Comparison of ENCODE assay signal across 8 cellular contexts in the genomic region with DNA sequence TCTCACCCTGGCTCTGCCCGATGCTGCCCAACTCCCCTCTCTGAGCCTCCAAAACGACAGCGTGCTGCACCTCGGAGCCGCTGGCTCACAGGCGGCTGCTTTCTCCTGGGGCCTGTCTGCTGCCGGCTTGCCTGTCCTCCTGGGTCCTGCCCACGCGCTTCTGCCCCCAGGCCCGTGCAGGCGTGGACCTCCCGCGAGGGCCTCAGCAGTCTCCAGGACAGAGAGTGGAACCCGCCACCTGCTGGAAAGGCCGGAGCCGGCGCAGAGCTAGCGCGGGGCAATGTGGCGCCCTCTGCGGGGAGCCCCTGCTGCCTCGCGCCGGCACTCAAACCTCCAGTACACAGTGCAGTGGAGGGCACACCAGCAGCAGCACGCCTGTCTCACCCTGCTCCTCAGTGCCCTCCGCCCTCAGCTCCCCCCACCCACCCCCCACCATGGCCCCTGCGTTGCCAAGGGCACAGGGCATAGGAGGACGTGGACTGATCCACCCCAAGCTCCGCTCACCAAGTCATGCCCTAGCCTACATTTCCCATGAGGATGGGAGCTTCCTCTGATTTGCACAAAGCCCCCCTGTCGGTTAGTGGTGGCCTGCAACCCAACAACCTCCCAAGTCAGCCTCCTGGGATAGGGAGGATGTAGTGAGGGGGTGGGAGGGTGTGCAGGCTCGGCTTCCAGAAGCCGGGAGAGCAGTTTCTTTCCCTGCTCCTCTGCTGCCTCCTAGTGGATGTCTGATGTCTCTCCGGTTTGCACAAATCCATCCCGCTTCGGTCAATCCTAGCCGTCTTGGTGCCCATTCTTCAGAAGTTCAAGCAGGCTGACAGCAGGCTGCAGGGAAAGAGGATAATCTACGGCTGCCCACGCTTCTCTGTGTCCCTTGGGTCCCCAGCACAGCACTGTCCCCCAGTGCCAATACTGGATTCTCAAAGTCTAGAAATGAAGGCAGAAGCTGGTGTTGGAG. TPM values are rescaled to one million over a fixed set of nuclear protein-coding genes. Genes with fewer than 3 reads are reported as not detected.
A peak's percentile ranks its signal among the peaks of the same experiment; 100 is the strongest.
DNase-seq lines count a peak whose midpoint lies in the region; ATAC-seq and TF ChIP-seq lines count a peak whose summit lies in the region.

No MANE protein-coding gene starts in this region.

- H3K27ac Mint-ChIP-seq in activated naive CD4-positive, alpha-beta T cell treated with anti-CD3 and anti-CD28 coated beads, Interleukin-2, amount 50 U/mL, for 24 hours = no peak overlapping the region

- TF ChIP-seq CTCF in ovary (IDR thresholded peaks at IDR 0.05) (peak; percentile 71 to 76 (median 74)), tibial artery (IDR thresholded peaks at IDR 0.05) (peak; percentile 66 to 90)

- peaks cover 3% of the 10 kb centered on the region for H3K27me3 Mint-ChIP-seq in activated naive CD4-positive, alpha-beta T cell treated with anti-CD3 and anti-CD28 coated beads, Interleukin-2, amount 50 U/mL, for 24 hours

- TF ChIP-seq POLR2A in ovary (IDR thresholded peaks at IDR 0.05) = no peak

- WGBS in ovary, 3 donors = 5 to 7% (median 6%) methylated on average over 36 to 38 of the region's 38 CpGs

- peak; percentile 72 for ATAC-seq in GM19025 (IDR thresholded peaks at IDR 0.05; ENCODE audit: low read depth, unreplicated experiment)

- peaks cover 9% of the 10 kb centered on the region for H3K4me1 Mint-ChIP-seq in activated naive CD4-positive, alpha-beta T cell treated with anti-CD3 and anti-CD28 coated beads, Interleukin-2, amount 50 U/mL, for 24 hours

- no peaks in the 10 kb centered on the region for H3K9me3 Mint-ChIP-seq in activated naive CD4-positive, alpha-beta T cell treated with anti-CD3 and anti-CD28 coated beads, Interleukin-2, amount 50 U/mL, for 24 hours

- H3K4me1 ChIP-seq in ovary (ENCODE audit: insufficient read depth) (peaks cover 4% of the 10 kb centered on the region), tibial artery (peaks cover 0 to 22% (median 10%) of the 10 kb centered on the region in 4 donors)

- H3K27ac ChIP-seq in ovary = no peak overlapping the region
- peak overlapping the region in 1 of 2 donors; percentile 5 for H3K27ac ChIP-seq in tibial artery

- H3K4me3 Mint-ChIP-seq in activated naive CD4-positive, alpha-beta T cell treated with anti-CD3 and anti-CD28 coated beads, Interleukin-2, amount 50 U/mL, for 24 hours = peak overlapping the region; percentile 82

- H3K36me3 ChIP-seq in ovary = no peaks in the 10 kb centered on the region
- H3K36me3 ChIP-seq in tibial artery = no peaks in the 10 kb centered on the region

- H3K4me3 ChIP-seq in ovary = no peak overlapping the region
- peak overlapping the region; percentile 17 to 28 for H3K4me3 ChIP-seq in tibial artery

- DNase-seq in A172 (ENCODE audit: low spot score) = peak; percentile 94
- peak; percentile 38 for DNase-seq in NCI-H1105 (lab: John Stamatoyannopoulos, UW)
- DNase-seq in SKM-1 (lab: John Stamatoyannopoulos, UW; ENCODE audit: unreplicated experiment) = peak; percentile 36
- peak; percentile 79 for DNase-seq in globus pallidus (ENCODE audit: low spot score)
- DNase-seq in ovary = peak; percentile 68 to 80 (median 77)
- DNase-seq in tibial artery = peak; percentile 69 to 86

- no peaks in the 10 kb centered on the region for H3K36me3 Mint-ChIP-seq in activated naive CD4-positive, alpha-beta T cell treated with anti-CD3 and anti-CD28 coated beads, Interleukin-2, amount 50 U/mL, for 24 hours

- no peak for TF ChIP-seq EP300 in ovary (IDR thresholded peaks at IDR 0.05)

- H3K27me3 ChIP-seq in ovary (no peaks in the 10 kb centered on the region), tibial artery (peaks cover 0 to 3% of the 10 kb centered on the region in 2 donors)

- intact Hi-C loops in ovary (cut with DNase I) (loop anchor here (5.0 kb wide), 4 partner anchors 502 to 727 kb away; no protein-coding TSS in a partner anchor), tibial artery (cut with DNase I; ENCODE audit: low total_unique reads) (loop anchor here (1.0 to 5.0 kb wide), 3 partner anchors 296 to 722 kb away; no protein-coding TSS in a partner anchor)

- no peaks in the 10 kb centered on the region for H3K9me3 ChIP-seq in ovary
- H3K9me3 ChIP-seq in tibial artery = no peaks in the 10 kb centered on the region

RNA-seq across cellular contexts. Expression of gene KRT8, which starts 25.2 kb away (rescaled TPM):
- 287 and 407 TPM in 2 replicates for total RNA-seq in A172 (2014; rRNA removed; shearing (Covaris generic))
- 100 to 1,000 TPM in 1 of 7 donors, 10 to 100 TPM in 4, 1 to 10 TPM in 2; 2.7 to 663 (median 47.2) TPM for total RNA-seq in ovary
- polyA plus RNA-seq in ovary = 10 to 100 TPM; 16.7 to 43.7 TPM

RNA-seq across cellular contexts. Expression of gene KRT78, which starts 30.9 kb away (rescaled TPM):
- total RNA-seq in A172 (2014; rRNA removed; shearing (Covaris generic)) = not detected in 2 replicates
- total RNA-seq in ovary = under 1 TPM in 1 of 7 donors, not detected in 6; 0.46 TPM
- not detected for polyA plus RNA-seq in ovary

RNA-seq across cellular contexts. Expression of gene KRT79, which starts 45.6 kb away (rescaled TPM):
- total RNA-seq in A172 (2014; rRNA removed; shearing (Covaris generic)) = 0.26 and 0.33 TPM in 2 replicates
- total RNA-seq in ovary = not detected
- polyA plus RNA-seq in ovary = not detected

Comparison
In these comparisons a context has a peak if more than half of its experiments do, and no peak if none do; other contexts are left out.
1. DNase-seq: peak in every context shown above with its lines; median percentile 94 in A172; 79 in globus pallidus; 78 in tibial artery; 77 in ovary; 38 in NCI-H1105; 36 in SKM-1.